ENCODE assay signal across 8 cellular contexts in genomic region chr18:21741511-21742322, GRCh38. TPM values are rescaled to one million over a fixed set of nuclear protein-coding genes. Genes with fewer than 3 reads are reported as not detected.
DNase-seq lines count a peak whose midpoint lies in the region; ATAC-seq and TF ChIP-seq lines count a peak whose summit lies in the region.

No MANE protein-coding gene starts in this region.

- no peaks in the 10 kb centered on the region for H3K9me3 ChIP-seq in SJCRH30 (replicated peaks)
- no peaks in the 10 kb centered on the region for H3K9me3 ChIP-seq in body of pancreas

- H3K4me1 ChIP-seq in SJCRH30 = peaks cover 3% of the 10 kb centered on the region; the same call in 1 of the 2 replicates
- H3K4me1 ChIP-seq in body of pancreas = peaks cover 20% of the 10 kb centered on the region

- H3K36me3 Mint-ChIP-seq in immature natural killer cell = no peaks in the 10 kb centered on the region

- TF ChIP-seq POLR2A in body of pancreas (IDR thresholded peaks at IDR 0.05) = no peak

- 1% methylated on average over 38 to 60 of the region's 60 CpGs for WGBS in body of pancreas, 2 donors

- peak overlapping the region; percentile 79 to 84 (median 84) for H3K4me3 Mint-ChIP-seq in immature natural killer cell

- ATAC-seq in GM18867 (IDR thresholded peaks at IDR 0.05; ENCODE audit: unreplicated experiment) (peak; percentile 18), HG03139 (IDR thresholded peaks at IDR 0.05; ENCODE audit: unreplicated experiment) (peak; percentile 13), body of pancreas (peak; percentile 10)

- H3K27me3 Mint-ChIP-seq in immature natural killer cell (ENCODE audit: low read depth in 3 of 3) = peaks cover 3 to 17% (median 14%) of the 10 kb centered on the region in 3 donors

- H3K27ac Mint-ChIP-seq in immature natural killer cell = peak overlapping the region; percentile 56 to 88 (median 78)

- intact Hi-C loops in body of pancreas (cut with DNase I) = no loop called here

- H3K4me1 Mint-ChIP-seq in immature natural killer cell = peaks cover 33 to 54% of the 10 kb centered on the region in 2 donors

- H3K36me3 ChIP-seq in SJCRH30 (no peaks in the 10 kb centered on the region), body of pancreas (replicated peaks in 1 of 2; ENCODE audit: insufficient read depth in 1 of 2, low read depth in 2 of 2) (no peaks in the 10 kb centered on the region)

- TF ChIP-seq CTCF in body of pancreas (IDR thresholded peaks at IDR 0.05) = no peak

- H3K27me3 ChIP-seq in SJCRH30 (no peaks in the 10 kb centered on the region), body of pancreas (no peaks in the 10 kb centered on the region)

- no peaks in the 10 kb centered on the region for H3K9me3 Mint-ChIP-seq in immature natural killer cell

- H3K4me3 ChIP-seq in SJCRH30 = peak overlapping the region; percentile 97
- peak overlapping the region; percentile 64 to 71 for H3K4me3 ChIP-seq in body of pancreas

- H3K27ac ChIP-seq in SJCRH30 (peak overlapping the region; percentile 94), body of pancreas (peak overlapping the region; percentile 91 to 98 (median 96))

- DNase-seq in AG20443 (ENCODE audit: low spot score) = peak; percentile 34
- peak; percentile 35 to 43 for DNase-seq in SJCRH30
- DNase-seq in body of pancreas = peak; percentile 25 to 49 (median 40)
- no peak for DNase-seq in immature natural killer cell
- peak; percentile 33 for DNase-seq in stimulated activated CD4-positive, alpha-beta T cell treated with anti-CD3 and anti-CD28 coated beads, Interleukin-12 subunit alpha, Interleukin-12 subunit beta, amount 100 ng/mL, for 4 hours
- DNase-seq in cortex of kidney (lab: John Stamatoyannopoulos, UW) = no peak

RNA-seq across cellular contexts. Expression of gene MIB1, which starts 1.1 kb away (rescaled TPM):
- 35.0 and 37.8 TPM in 2 replicates for total RNA-seq in SJCRH30 (2014; rRNA removed; shearing (Covaris generic))
- total RNA-seq in body of pancreas = 10 to 100 TPM; 13.8 to 18.7 TPM
- polyA plus RNA-seq in immature natural killer cell = 1 to 10 TPM; 1.9 to 6.4 (median 5.0) TPM

RNA-seq across cellular contexts. Expression of gene ABHD3, which starts 37.1 kb away (rescaled TPM):
- total RNA-seq in SJCRH30 (2014; rRNA removed; shearing (Covaris generic)) = 13.2 and 13.5 TPM in 2 replicates
- 10 to 100 TPM in 1 of 2 donors, 1 to 10 TPM in 1; 1.6 to 19.2 TPM for total RNA-seq in body of pancreas
- 10 to 100 TPM; 24.4 to 31.2 (median 29.8) TPM for polyA plus RNA-seq in immature natural killer cell

Comparison
In these comparisons a context has a peak if more than half of its experiments do, and no peak if none do; other contexts are left out.
1. DNase-seq: peak in AG20443 (single experiment), SJCRH30 (2 of 2), body of pancreas (4 of 4) and stimulated activated CD4-positive, alpha-beta T cell treated with anti-CD3 and anti-CD28 coated beads, Interleukin-12 subunit alpha, Interleukin-12 subunit beta, amount 100 ng/mL, for 4 hours (single experiment); none in immature natural killer cell (0 of 3) and cortex of kidney (single experiment).
2. Peak in every context shown above with its lines, with median percentiles within 50 percentile points of each other: ATAC-seq.